In genomic region chr5:83476470-83476817, GRCh38 we compare ENCODE assay signal across 12 cellular contexts. TPM values are rescaled to one million over a fixed set of nuclear protein-coding genes. Genes with fewer than 3 reads are reported as not detected.
DNase-seq lines count a peak whose midpoint lies in the region; ATAC-seq and TF ChIP-seq lines count a peak whose summit lies in the region.
"Had no signal": no experiment of that assay in that cellular context is flagged by ENCODE, and none has a peak within 500 bp of the region (broad histone marks: within the 10 kb centered on the region; RNA-seq: fewer than 3 reads in every experiment).

No MANE protein-coding gene starts in this region.

- no peak for DNase-seq in CD14-positive monocyte (ENCODE audit: low spot score)
- no peak for DNase-seq in WTC11 (ENCODE audit: low spot score)
- DNase-seq in fibroblast of the aortic adventitia (ENCODE audit: low read depth): no peak
- DNase-seq in neural crest cell (ENCODE audit: low read depth, low spot score): no peak
- no peak for DNase-seq in GM19240 (ENCODE audit: insufficient read length, low spot score)
- DNase-seq in natural killer cell: no peak
- DNase-seq in activated CD8-positive, alpha-beta T cell treated with anti-CD3 and anti-CD28 coated beads, Interleukin-2, amount 10 ng/mL, durations not matched to agents 7 days and 5 days: no peak
- DNase-seq: head of caudate nucleus, NCI-H2171, RPMI8226, T-cell had no signal

- no peak for ATAC-seq in WTC11
- no peak for ATAC-seq in HG03135 (IDR thresholded peaks at IDR 0.05; ENCODE audit: unreplicated experiment)
- ATAC-seq in natural killer cell: no peak
- no peak for ATAC-seq in activated CD8-positive, alpha-beta T cell treated with anti-CD3 and anti-CD28 coated beads, Interleukin-2, amount 10 ng/mL, durations not matched to agents 7 days and 5 days
- ATAC-seq: T-cell had no signal

- H3K4me3 Mint-ChIP-seq in CD14-positive monocyte: peak overlapping the region; percentile 100
- peak overlapping the region; percentile 85 for H3K4me3 Mint-ChIP-seq in WTC11
- peak overlapping the region; percentile 95 for H3K4me3 Mint-ChIP-seq in neural crest cell
- no peak overlapping the region for H3K4me3 Mint-ChIP-seq in natural killer cell
- H3K4me3 Mint-ChIP-seq in activated CD8-positive, alpha-beta T cell treated with anti-CD3 and anti-CD28 coated beads, Interleukin-2, amount 10 ng/mL, durations not matched to agents 7 days and 5 days: no peak overlapping the region
- H3K4me3 Mint-ChIP-seq: T-cell had no signal

- intact Hi-C loops in CD14-positive monocyte (cut with micrococcal nuclease): loop anchor here (10.0 kb wide), 1 partner anchor 172 kb away; no protein-coding TSS in a partner anchor
- intact Hi-C loops in natural killer cell (cut with micrococcal nuclease): no loop called here

- H3K27ac Mint-ChIP-seq in CD14-positive monocyte (peak overlapping the region in 4 of 7 donors; percentile 54 to 73 (median 67)), WTC11 (peak overlapping the region; percentile 94), neural crest cell (ENCODE audit: unreplicated experiment) (no peak overlapping the region), natural killer cell (no peak overlapping the region)
- H3K27ac Mint-ChIP-seq in activated CD8-positive, alpha-beta T cell treated with anti-CD3 and anti-CD28 coated beads, Interleukin-2, amount 10 ng/mL, durations not matched to agents 7 days and 5 days: no peak overlapping the region
- H3K27ac Mint-ChIP-seq: T-cell had no signal

- CTCF ChIA-PET in WTC11 (lab: Charles Lee): no interaction called here
- CTCF ChIA-PET in activated CD8-positive, alpha-beta T cell treated with anti-CD3 and anti-CD28 coated beads, Interleukin-2, amount 10 ng/mL, durations not matched to agents 7 days and 5 days (lab: Charles Lee): no interaction called here

- H3K4me1 Mint-ChIP-seq in CD14-positive monocyte: peaks cover 71% of the 10 kb centered on the region
- H3K4me1 Mint-ChIP-seq in WTC11: peaks cover 47% of the 10 kb centered on the region
- H3K4me1 Mint-ChIP-seq in neural crest cell: peaks cover 30% of the 10 kb centered on the region
- peaks cover 25 to 30% of the 10 kb centered on the region in 2 donors for H3K4me1 Mint-ChIP-seq in natural killer cell
- H3K4me1 Mint-ChIP-seq in activated CD8-positive, alpha-beta T cell treated with anti-CD3 and anti-CD28 coated beads, Interleukin-2, amount 10 ng/mL, durations not matched to agents 7 days and 5 days (ENCODE audit: low read depth): peaks cover 34% of the 10 kb centered on the region

- TF ChIP-seq CTCF in CD14-positive monocyte (IDR thresholded peaks at IDR 0.05) (no peak), WTC11 (IDR thresholded peaks at IDR 0.05) (no peak), fibroblast of the aortic adventitia (IDR thresholded peaks at IDR 0.05; ENCODE audit: insufficient read depth, low read length) (no peak), neural crest cell (conservative IDR thresholded peaks at IDR 0.05) (no peak), natural killer cell (IDR thresholded peaks at IDR 0.05) (no peak)

- H3K27me3 Mint-ChIP-seq in CD14-positive monocyte (ENCODE audit: low read depth in 3 of 3): peaks cover 0 to 4% (median 3%) of the 10 kb centered on the region in 3 donors
- no peaks in the 10 kb centered on the region for H3K27me3 Mint-ChIP-seq in WTC11 (ENCODE audit: low read depth)
- H3K27me3 Mint-ChIP-seq in neural crest cell (ENCODE audit: low read depth): peaks cover 6% of the 10 kb centered on the region
- H3K27me3 Mint-ChIP-seq in natural killer cell (ENCODE audit: low read depth in 2 of 2): peaks cover 43 to 51% of the 10 kb centered on the region in 2 donors
- H3K27me3 Mint-ChIP-seq in activated CD8-positive, alpha-beta T cell treated with anti-CD3 and anti-CD28 coated beads, Interleukin-2, amount 10 ng/mL, durations not matched to agents 7 days and 5 days (ENCODE audit: low read depth): peaks cover 56% of the 10 kb centered on the region

- POLR2A ChIA-PET in WTC11 (lab: Charles Lee): no interaction called here
- POLR2A ChIA-PET in activated CD8-positive, alpha-beta T cell treated with anti-CD3 and anti-CD28 coated beads, Interleukin-2, amount 10 ng/mL, durations not matched to agents 7 days and 5 days (lab: Charles Lee): no interaction called here

- H3K9me3 Mint-ChIP-seq in CD14-positive monocyte: peaks cover 0 to 15% (median 5%) of the 10 kb centered on the region in 7 donors
- no peaks in the 10 kb centered on the region for H3K9me3 Mint-ChIP-seq in WTC11
- H3K9me3 Mint-ChIP-seq in neural crest cell: peaks cover 2% of the 10 kb centered on the region
- no peaks in the 10 kb centered on the region for H3K9me3 Mint-ChIP-seq in natural killer cell
- no peaks in the 10 kb centered on the region for H3K9me3 Mint-ChIP-seq in activated CD8-positive, alpha-beta T cell treated with anti-CD3 and anti-CD28 coated beads, Interleukin-2, amount 10 ng/mL, durations not matched to agents 7 days and 5 days (ENCODE audit: insufficient read depth)

- H3K36me3 Mint-ChIP-seq in CD14-positive monocyte (peaks cover 66 to 91% of the 10 kb centered on the region in 2 donors), WTC11 (peaks cover 17% of the 10 kb centered on the region), neural crest cell (ENCODE audit: low read depth) (peaks cover 14% of the 10 kb centered on the region), natural killer cell (no peaks in the 10 kb centered on the region)
- no peaks in the 10 kb centered on the region for H3K36me3 Mint-ChIP-seq in activated CD8-positive, alpha-beta T cell treated with anti-CD3 and anti-CD28 coated beads, Interleukin-2, amount 10 ng/mL, durations not matched to agents 7 days and 5 days (ENCODE audit: low read depth)
- H3K36me3 Mint-ChIP-seq: T-cell had no signal

- peak overlapping the region; percentile 42 for H3K4me3 ChIP-seq in fibroblast of the aortic adventitia (ENCODE audit: low read depth, low read length)

TF ChIP-seq in WTC11, 78 proteins besides CTCF, POLR2A, EP300 and RAD21:
- TF ChIP-seq FOXP1 (CRISPR knock-in tag; IDR thresholded peaks at IDR 0.05; ENCODE audit: borderline replicate concordance) (no peak), FOXJ3 (CRISPR knock-in tag; IDR thresholded peaks at IDR 0.05; ENCODE audit: borderline replicate concordance) (0 out of 2 replicates have a peak, but pooled peaks have one; percentile 4), GRHL2 (CRISPR knock-in tag; IDR thresholded peaks at IDR 0.05; ENCODE audit: insufficient replicate concordance, severe bottlenecking) (no peak)

RNA-seq across cellular contexts. Expression of gene VCAN, which starts 4.9 kb away (rescaled TPM):
- polyA plus RNA-seq in CD14-positive monocyte: 100 to 1,000 TPM; 417 to 844 TPM
- total RNA-seq in WTC11 (2021): 275 to 286 TPM (median 276 TPM) in 3 replicates
- 455 and 1,493 TPM in 2 replicates for total RNA-seq in fibroblast of the aortic adventitia (ENCODE audit: low replicate concordance)
- total RNA-seq in neural crest cell: 234 and 236 TPM in 2 replicates
- total RNA-seq in natural killer cell: 10 to 100 TPM in 2 of 3 donors, 1 to 10 TPM in 1; 2.3 to 60.1 (median 28.4) TPM
- total RNA-seq in activated CD8-positive, alpha-beta T cell treated with anti-CD3 and anti-CD28 coated beads, Interleukin-2, amount 10 ng/mL, durations not matched to agents 7 days and 5 days: under 1 TPM; 0.03 to 0.39 TPM

Comparison
In these comparisons a context has a peak if more than half of its experiments do, and no peak if none do; other contexts are left out.
1. H3K27ac Mint-ChIP-seq: peak in CD14-positive monocyte (4 of 7) and WTC11 (single experiment); none in neural crest cell (single experiment), natural killer cell (0 of 2) and activated CD8-positive, alpha-beta T cell treated with anti-CD3 and anti-CD28 coated beads, Interleukin-2, amount 10 ng/mL, durations not matched to agents 7 days and 5 days (single experiment).
2. H3K4me3 Mint-ChIP-seq: peak in CD14-positive monocyte (2 of 2), WTC11 (single experiment) and neural crest cell (single experiment); none in natural killer cell (single experiment) and activated CD8-positive, alpha-beta T cell treated with anti-CD3 and anti-CD28 coated beads, Interleukin-2, amount 10 ng/mL, durations not matched to agents 7 days and 5 days (single experiment).